Comparison of ENCODE assay signal across 30 cellular contexts in genomic region chr13:32025730-32026129, GRCh38. TPM values are rescaled to one million over a fixed set of nuclear protein-coding genes. Genes with fewer than 3 reads are reported as not detected.
DNase-seq lines count a peak whose midpoint lies in the region; ATAC-seq and TF ChIP-seq lines count a peak whose summit lies in the region.
"Had no signal": no experiment of that assay in that cellular context is flagged by ENCODE, and none has a peak within 500 bp of the region (broad histone marks: within the 10 kb centered on the region; RNA-seq: fewer than 3 reads in every experiment).

No MANE protein-coding gene starts in this region.

- H3K4me1 Mint-ChIP-seq in endodermal cell: peaks cover 26% of the 10 kb centered on the region
- H3K4me1 Mint-ChIP-seq: stimulated activated effector memory CD8-positive, alpha-beta T cell treated with anti-CD3 and anti-CD28 coated beads, Interleukin-12 subunit alpha, Interleukin-12 subunit beta, amount 100 ng/mL, for 72 hours had no signal

- ATAC-seq in HG02885 (IDR thresholded peaks at IDR 0.05; ENCODE audit: poor library complexity, unreplicated experiment): no peak
- ATAC-seq: effector memory CD8-positive, alpha-beta T cell; K562; left lung; pancreas; stimulated activated effector memory CD8-positive, alpha-beta T cell treated with anti-CD3 and anti-CD28 coated beads, Interleukin-12 subunit alpha, Interleukin-12 subunit beta, amount 100 ng/mL, for 72 hours had no signal

- no peaks in the 10 kb centered on the region for H3K9me3 ChIP-seq in endodermal cell (ENCODE audit: control insufficient read depth, low read length)
- H3K9me3 ChIP-seq: left lung, pancreas, SJSA1, transverse colon had no signal

- H3K4me1 ChIP-seq in endodermal cell (ENCODE audit: control insufficient read depth, insufficient read depth, low read length): peaks cover 11% of the 10 kb centered on the region
- H3K4me1 ChIP-seq: pancreas had no signal

- no peaks in the 10 kb centered on the region for H3K9me3 Mint-ChIP-seq in endodermal cell
- H3K9me3 Mint-ChIP-seq: activated CD4-positive, alpha-beta T cell treated with anti-CD3 and anti-CD28 coated beads, Interleukin-2, amount 10 ng/mL, durations not matched to agents 24 days and 14 days; activated naive CD8-positive, alpha-beta T cell treated with anti-CD3 and anti-CD28 coated beads for 36 hours; effector memory CD8-positive, alpha-beta T cell; HFFc6; memory B cell; nephron progenitor cell; stimulated activated effector memory CD8-positive, alpha-beta T cell treated with anti-CD3 and anti-CD28 coated beads, Interleukin-12 subunit alpha, Interleukin-12 subunit beta, amount 100 ng/mL, for 72 hours had no signal

- H3K4me3 Mint-ChIP-seq in endodermal cell: no peak overlapping the region
- H3K4me3 Mint-ChIP-seq: activated CD4-positive, alpha-beta T cell treated with anti-CD3 and anti-CD28 coated beads, Interleukin-2, amount 10 ng/mL, durations not matched to agents 24 days and 14 days; activated naive CD8-positive, alpha-beta T cell treated with anti-CD3 and anti-CD28 coated beads for 36 hours; effector memory CD8-positive, alpha-beta T cell; HFFc6; memory B cell; nephron progenitor cell; stimulated activated effector memory CD8-positive, alpha-beta T cell treated with anti-CD3 and anti-CD28 coated beads, Interleukin-12 subunit alpha, Interleukin-12 subunit beta, amount 100 ng/mL, for 72 hours had no signal

- H3K27ac Mint-ChIP-seq in endodermal cell: no peak overlapping the region
- H3K27ac Mint-ChIP-seq: activated CD4-positive, alpha-beta T cell treated with anti-CD3 and anti-CD28 coated beads, Interleukin-2, amount 10 ng/mL, durations not matched to agents 24 days and 14 days; activated naive CD8-positive, alpha-beta T cell treated with anti-CD3 and anti-CD28 coated beads for 36 hours; effector memory CD8-positive, alpha-beta T cell; HFFc6; memory B cell; nephron progenitor cell; stimulated activated effector memory CD8-positive, alpha-beta T cell treated with anti-CD3 and anti-CD28 coated beads, Interleukin-12 subunit alpha, Interleukin-12 subunit beta, amount 100 ng/mL, for 72 hours had no signal

- no peaks in the 10 kb centered on the region for H3K27me3 Mint-ChIP-seq in endodermal cell (ENCODE audit: insufficient read depth)
- H3K27me3 Mint-ChIP-seq: memory B cell had no signal

- H3K4me3 ChIP-seq in endodermal cell (ENCODE audit: low read length): peak overlapping the region; percentile 8
- H3K4me3 ChIP-seq: cardiac muscle cell, K562, left lung, pancreas, SJSA1, transverse colon had no signal

- 13 to 21% methylated on average over 1 to 2 of the region's 2 CpGs for WGBS in endodermal cell (ENCODE audit: insufficient coverage in 1 of 2, insufficient read length in 1 of 2), 2 experiments

- TF ChIP-seq CTCF in endodermal cell (conservative IDR thresholded peaks at IDR 0.05): no peak

- H3K27ac ChIP-seq in endodermal cell (ENCODE audit: low read depth, low read length): peak overlapping the region; percentile 47
- H3K27ac ChIP-seq: 22Rv1, cardiac muscle cell, left lung, pancreas, SJSA1, transverse colon had no signal

- DNase-seq in NCI-H2107 treated with DMSO at 0.1 percent for 48 hours (lab: John Stamatoyannopoulos, UW; ENCODE audit: unreplicated experiment) (peak; percentile 34), NCI-H2107 (lab: John Stamatoyannopoulos, UW) (no peak), NCI-H345 treated with DMSO at 0.1 percent for 48 hours (lab: John Stamatoyannopoulos, UW; ENCODE audit: unreplicated experiment) (peak; percentile 74), endodermal cell (peak; percentile 69), NCI-H187 treated with DMSO at 0.1 percent for 48 hours (lab: John Stamatoyannopoulos, UW) (no peak), NCI-H1694 (lab: John Stamatoyannopoulos, UW) (no peak), DMS79 treated with DMSO at 0.1 percent for 48 hours (lab: John Stamatoyannopoulos, UW) (no peak)
- DNase-seq: activated CD4-positive, alpha-beta T cell treated with anti-CD3 and anti-CD28 coated beads, Interleukin-2, amount 10 ng/mL, durations not matched to agents 24 days and 14 days; activated gamma-delta T cell; activated naive CD8-positive, alpha-beta T cell treated with anti-CD3 and anti-CD28 coated beads for 36 hours; activated T-cell treated with anti-CD3 and anti-CD28 coated beads, Interleukin-2, amount 50 U/mL, for 1 hour; aorta; C1 segment of cervical spinal cord; effector memory CD8-positive, alpha-beta T cell; HFFc6; islet precursor cell; left lung; NCI-H1048; NCI-H82; nephron progenitor cell; pancreas; RPMI8226; transverse colon had no signal

- no peaks in the 10 kb centered on the region for H3K36me3 Mint-ChIP-seq in endodermal cell (ENCODE audit: low read depth)
- H3K36me3 Mint-ChIP-seq: activated naive CD8-positive, alpha-beta T cell treated with anti-CD3 and anti-CD28 coated beads for 36 hours; memory B cell; stimulated activated effector memory CD8-positive, alpha-beta T cell treated with anti-CD3 and anti-CD28 coated beads, Interleukin-12 subunit alpha, Interleukin-12 subunit beta, amount 100 ng/mL, for 72 hours had no signal

- peak overlapping the region; percentile 13 for H3K9ac ChIP-seq in endodermal cell (ENCODE audit: extremely low read depth, low read length, poor library complexity, severe bottlenecking)

- no peaks in the 10 kb centered on the region for H3K36me3 ChIP-seq in endodermal cell (ENCODE audit: control insufficient read depth, insufficient read depth, low read length)
- H3K36me3 ChIP-seq: cardiac muscle cell, left lung, pancreas, SJSA1, transverse colon had no signal

- no peaks in the 10 kb centered on the region for H3K27me3 ChIP-seq in endodermal cell (ENCODE audit: control insufficient read depth, insufficient read depth, low read length, poor library complexity, severe bottlenecking)
- H3K27me3 ChIP-seq: left lung, pancreas, SJSA1 had no signal

RNA-seq across cellular contexts. Expression of gene FRY, which starts 5.8 kb away (rescaled TPM):
- total RNA-seq in endodermal cell: 10 to 100 TPM; 20.1 to 30.8 TPM
- polyA plus RNA-seq in endodermal cell (2013, experiment 1 of 2): 3.4 TPM
- 2.8 TPM for polyA plus RNA-seq in endodermal cell (2013, experiment 2 of 2)

Comparison
In these comparisons a context has a peak if more than half of its experiments do, and no peak if none do; other contexts are left out.
1. DNase-seq: peak in NCI-H2107 treated with DMSO at 0.1 percent for 48 hours (single experiment), NCI-H345 treated with DMSO at 0.1 percent for 48 hours (single experiment) and endodermal cell (single experiment); none in NCI-H2107 (single experiment), NCI-H187 treated with DMSO at 0.1 percent for 48 hours (single experiment), NCI-H1694 (single experiment) and DMS79 treated with DMSO at 0.1 percent for 48 hours (single experiment).